ENCODE assay signal across 10 cellular contexts in genomic region chr1:87410771-87411170, GRCh38.
DNase-seq lines count a peak whose midpoint lies in the region; ATAC-seq and TF ChIP-seq lines count a peak whose summit lies in the region.
"Had no signal": no experiment of that assay in that cellular context is flagged by ENCODE, and none has a peak within 500 bp of the region (broad histone marks: within the 10 kb centered on the region; RNA-seq: fewer than 3 reads in every experiment).

No MANE protein-coding gene starts in this region.

- H4K5ac ChIP-seq in IMR-90 (ENCODE audit: low read depth, low read length): no peak overlapping the region

- no peaks in the 10 kb centered on the region for H3K9me3 ChIP-seq in IMR-90 (ENCODE audit: control insufficient read depth, insufficient read depth, low read length)
- H3K9me3 ChIP-seq in OCI-LY7 (ENCODE audit: low read length): no peaks in the 10 kb centered on the region
- no peaks in the 10 kb centered on the region for H3K9me3 ChIP-seq in neural progenitor cell (ENCODE audit: low read depth)

- in situ Hi-C loops in IMR-90 (cut with MboI; ENCODE audit: low sequenced_read_pairs): no loop called here

- no peak overlapping the region for H3K18ac ChIP-seq in IMR-90 (ENCODE audit: low read depth, low read length)

- H3K14ac ChIP-seq in IMR-90 (replicated peaks; ENCODE audit: low read depth, low read length): no peak overlapping the region

- H3K56ac ChIP-seq in IMR-90 (ENCODE audit: extremely low read depth, insufficient read depth, low read length): no peak overlapping the region

- no peak overlapping the region for H2AK9ac ChIP-seq in IMR-90 (replicated peaks; ENCODE audit: low read depth, low read length, poor library complexity)

- ATAC-seq in IMR-90 (ENCODE audit: low read depth): no peak
- no peak for ATAC-seq in HG02981 (IDR thresholded peaks at IDR 0.05; ENCODE audit: unreplicated experiment)
- no peak for ATAC-seq in activated T-cell treated with anti-CD3 and anti-CD28 coated beads, Interleukin-2, amount 50 U/mL, for 72 hours (replicated peaks in 1 of 2)

- CTCF ChIA-PET in IMR-90 (lab: Yijun Ruan, JAX) (no interaction called here), OCI-LY7 (lab: Charles Lee; ENCODE audit: unreplicated experiment) (no interaction called here)

- TF ChIP-seq POLR2A in IMR-90 (IDR thresholded peaks at IDR 0.05; ENCODE audit: low read depth, low read length): no peak

- peaks cover 5% of the 10 kb centered on the region for H3K27me3 Mint-ChIP-seq in neural progenitor cell (ENCODE audit: insufficient read depth, low read depth)
- H3K27me3 Mint-ChIP-seq in activated T-cell treated with anti-CD3 and anti-CD28 coated beads, Interleukin-2, amount 50 U/mL, for 72 hours (ENCODE audit: low read depth): peaks cover 10% of the 10 kb centered on the region
- H3K27me3 Mint-ChIP-seq: CD8-positive, alpha-beta memory T cell had no signal

- no peak overlapping the region for H4K8ac ChIP-seq in IMR-90 (ENCODE audit: low read depth in 2 of 2, low read length in 2 of 2)

- BruUV-seq in IMR-90 (replicated peaks; lab: Mats Ljungman, UMichigan) (no TSS peak), OCI-LY7 (replicated peaks; lab: Mats Ljungman, UMichigan) (no TSS peak)

- no peak overlapping the region for H2AFZ ChIP-seq in IMR-90 (replicated peaks; ENCODE audit: low read length, poor library complexity)
- no peak overlapping the region for H2AFZ ChIP-seq in OCI-LY7 (ENCODE audit: low read length)
- no peak overlapping the region for H2AFZ ChIP-seq in neural progenitor cell (replicated peaks)

- no peaks in the 10 kb centered on the region for H3K9me2 ChIP-seq in OCI-LY7 (ENCODE audit: insufficient read depth, low read length)

- H3K9me1 ChIP-seq in IMR-90 (ENCODE audit: insufficient read depth, low read length): 0 out of 2 replicates have a peak, but pooled peaks cover 3% of the 10 kb centered on the region

- H3K9me3 Mint-ChIP-seq in neural progenitor cell: peaks cover 4% of the 10 kb centered on the region
- peaks cover 0 to 2% of the 10 kb centered on the region in 2 donors for H3K9me3 Mint-ChIP-seq in activated T-cell treated with anti-CD3 and anti-CD28 coated beads, Interleukin-2, amount 50 U/mL, for 72 hours

- H2BK15ac ChIP-seq in IMR-90 (ENCODE audit: low read depth, low read length): no peak overlapping the region

- H3K4me3 Mint-ChIP-seq in neural progenitor cell: no peak overlapping the region
- H3K4me3 Mint-ChIP-seq in activated T-cell treated with anti-CD3 and anti-CD28 coated beads, Interleukin-2, amount 50 U/mL, for 72 hours: no peak overlapping the region
- H3K4me3 Mint-ChIP-seq: CD8-positive, alpha-beta memory T cell had no signal

- no peaks in the 10 kb centered on the region for H3K36me3 Mint-ChIP-seq in neural progenitor cell
- H3K36me3 Mint-ChIP-seq in activated T-cell treated with anti-CD3 and anti-CD28 coated beads, Interleukin-2, amount 50 U/mL, for 72 hours (ENCODE audit: insufficient read depth in 2 of 2): peaks cover 0 to 4% of the 10 kb centered on the region in 2 donors
- H3K36me3 Mint-ChIP-seq: CD8-positive, alpha-beta memory T cell had no signal

- no peak overlapping the region for H3K27ac Mint-ChIP-seq in neural progenitor cell
- no peak overlapping the region for H3K27ac Mint-ChIP-seq in activated T-cell treated with anti-CD3 and anti-CD28 coated beads, Interleukin-2, amount 50 U/mL, for 72 hours
- H3K27ac Mint-ChIP-seq: CD8-positive, alpha-beta memory T cell had no signal

- H3K36me3 ChIP-seq in IMR-90 (ENCODE audit: control insufficient read depth, insufficient read depth, low read length) (no peaks in the 10 kb centered on the region), OCI-LY7 (ENCODE audit: insufficient read depth, low read length) (no peaks in the 10 kb centered on the region), neural progenitor cell (no peaks in the 10 kb centered on the region)

- no peaks in the 10 kb centered on the region for H3K79me2 ChIP-seq in OCI-LY7 (ENCODE audit: insufficient read depth, low read depth, low read length)
- no peaks in the 10 kb centered on the region for H3K79me2 ChIP-seq in neural progenitor cell (ENCODE audit: low read depth)

- H3K27me3 ChIP-seq in IMR-90 (ENCODE audit: control insufficient read depth, insufficient read depth, low read length): no peaks in the 10 kb centered on the region
- H3K27me3 ChIP-seq in neural progenitor cell: no peaks in the 10 kb centered on the region

- H2BK20ac ChIP-seq in IMR-90 (ENCODE audit: low read depth, low read length): no peak overlapping the region

- no peaks in the 10 kb centered on the region for H3F3A ChIP-seq in neural progenitor cell (ENCODE audit: low read depth)

- no peak overlapping the region for H3K4me3 ChIP-seq in IMR-90 (ENCODE audit: insufficient read depth, low read depth, low read length)
- no peak overlapping the region for H3K4me3 ChIP-seq in OCI-LY7 (ENCODE audit: low read depth, low read length, poor library complexity, severe bottlenecking)
- H3K4me3 ChIP-seq in neural progenitor cell: no peak overlapping the region

- DNase-seq in C1 segment of cervical spinal cord (lab: John Stamatoyannopoulos, UW) (peak in 12 of 14 donors; percentile 16 to 89 (median 76)), IMR-90 (peak; percentile 17), OCI-LY7 (ENCODE audit: low spot score) (no peak), inferior parietal cortex (ENCODE audit: extremely low spot score) (peak; percentile 89), neural progenitor cell (ENCODE audit: low spot score) (no peak), NCI-H2171 (lab: John Stamatoyannopoulos, UW) (no peak)
- no peak for DNase-seq in activated T-cell treated with anti-CD3 and anti-CD28 coated beads, Interleukin-2, amount 50 U/mL, for 72 hours
- DNase-seq: activated CD8-positive, alpha-beta memory T cell treated with anti-CD3 and anti-CD28 coated beads, Interleukin-2, amount 50 U/mL, for 48 hours; CD8-positive, alpha-beta memory T cell had no signal

- no peak overlapping the region for H2BK5ac ChIP-seq in IMR-90 (ENCODE audit: low read depth, low read length, poor library complexity, severe bottlenecking)

- H3K4ac ChIP-seq in IMR-90 (ENCODE audit: low read depth, low read length): no peak overlapping the region

- H4K20me1 ChIP-seq in IMR-90 (ENCODE audit: insufficient read depth, low read length) (no peaks in the 10 kb centered on the region), OCI-LY7 (ENCODE audit: insufficient read depth, low read length) (no peaks in the 10 kb centered on the region), neural progenitor cell (ENCODE audit: low read depth) (no peaks in the 10 kb centered on the region)

- H3K4me2 ChIP-seq in IMR-90 (ENCODE audit: low read depth, low read length): no peak overlapping the region
- peak overlapping the region; percentile 55; the same call in 1 of the 2 replicates for H3K4me2 ChIP-seq in OCI-LY7 (ENCODE audit: low read length)
- H3K4me2 ChIP-seq in neural progenitor cell: no peak overlapping the region

- no peaks in the 10 kb centered on the region for H3K4me1 Mint-ChIP-seq in neural progenitor cell
- no peaks in the 10 kb centered on the region for H3K4me1 Mint-ChIP-seq in activated T-cell treated with anti-CD3 and anti-CD28 coated beads, Interleukin-2, amount 50 U/mL, for 72 hours (ENCODE audit: low read depth)
- H3K4me1 Mint-ChIP-seq: CD8-positive, alpha-beta memory T cell had no signal

- H3K9ac ChIP-seq in IMR-90 (ENCODE audit: low read depth, low read length) (no peak overlapping the region), neural progenitor cell (no peak overlapping the region)

- H2BK120ac ChIP-seq in IMR-90 (ENCODE audit: low read depth, low read length): no peak overlapping the region

- WGBS in IMR-90 (ENCODE audit: extremely low coverage in 2 of 2, insufficient read length in 1 of 2), 2 experiments: no CpG with 5 or more reads among the region's 1 CpG

- H3K4me1 ChIP-seq in IMR-90 (ENCODE audit: control insufficient read depth, insufficient read depth, low read length) (no peaks in the 10 kb centered on the region; the same call in 1 of the 2 replicates), OCI-LY7 (ENCODE audit: insufficient read depth, low read length, poor library complexity, severe bottlenecking) (no peaks in the 10 kb centered on the region), neural progenitor cell (no peaks in the 10 kb centered on the region)

- dilution Hi-C loops in IMR-90 (cut with HindIII; ENCODE audit: low sequenced_read_pairs, unreplicated experiment): no loop called here

- no peak overlapping the region for H2AK5ac ChIP-seq in IMR-90 (ENCODE audit: low read depth, low read length)

- intact Hi-C loops in IMR-90 (cut with micrococcal nuclease): no loop called here
- intact Hi-C loops in OCI-LY7 (cut with micrococcal nuclease; ENCODE audit: unreplicated experiment): no loop called here

- TF ChIP-seq RAD21 in IMR-90 (IDR thresholded peaks at IDR 0.05; ENCODE audit: low read length): no peak

- POLR2A ChIA-PET in IMR-90 (lab: Charles Lee; ENCODE audit: unreplicated experiment) (no interaction called here), OCI-LY7 (lab: Charles Lee) (no interaction called here)

- H3K79me1 ChIP-seq in IMR-90 (ENCODE audit: low read depth in 1 of 2, low read length in 2 of 2): no peaks in the 10 kb centered on the region

- no peak for TF ChIP-seq CTCF in IMR-90 (conservative IDR thresholded peaks at IDR 0.05; ENCODE audit: low read depth, low read length)
- no peak for TF ChIP-seq CTCF in OCI-LY7 (conservative IDR thresholded peaks at IDR 0.05; ENCODE audit: low read length)
- TF ChIP-seq CTCF in neural progenitor cell (IDR thresholded peaks at IDR 0.05): no peak

- H3K23ac ChIP-seq in IMR-90 (ENCODE audit: low read depth, low read length): no peak overlapping the region

- H3K27ac ChIP-seq in IMR-90 (ENCODE audit: insufficient read depth, low read length): no peak overlapping the region
- H3K27ac ChIP-seq in OCI-LY7 (ENCODE audit: low read depth, low read length, poor library complexity, severe bottlenecking): no peak overlapping the region
- no peak overlapping the region for H3K27ac ChIP-seq in neural progenitor cell

- H4K91ac ChIP-seq in IMR-90 (ENCODE audit: insufficient read depth, low read depth, low read length): no peak overlapping the region

TF ChIP-seq in IMR-90, 13 proteins besides CTCF, POLR2A, EP300 and RAD21 (continues in another document):
- no peak for TF ChIP-seq USF2 (IDR thresholded peaks at IDR 0.05; ENCODE audit: low read depth, low read length)
- no peak for TF ChIP-seq SMC3 (IDR thresholded peaks at IDR 0.05; ENCODE audit: low read depth, low read length)
- no peak for TF ChIP-seq MAFK (IDR thresholded peaks at IDR 0.05; ENCODE audit: low read depth, low read length)
- TF ChIP-seq NFE2L2 (IDR thresholded peaks at IDR 0.05; ENCODE audit: low read depth, low read length): no peak
- TF ChIP-seq CEBPB (IDR thresholded peaks at IDR 0.05; ENCODE audit: low read depth, low read length): no peak

Comparison
In these comparisons a context has a peak if more than half of its experiments do, and no peak if none do; other contexts are left out.
1. DNase-seq: peak in C1 segment of cervical spinal cord (12 of 14), IMR-90 (single experiment) and inferior parietal cortex (single experiment); none in OCI-LY7 (single experiment), neural progenitor cell (single experiment), NCI-H2171 (single experiment) and activated T-cell treated with anti-CD3 and anti-CD28 coated beads, Interleukin-2, amount 50 U/mL, for 72 hours (0 of 2).